10 cellular contexts compared by ENCODE assay signal in the genomic region with DNA sequence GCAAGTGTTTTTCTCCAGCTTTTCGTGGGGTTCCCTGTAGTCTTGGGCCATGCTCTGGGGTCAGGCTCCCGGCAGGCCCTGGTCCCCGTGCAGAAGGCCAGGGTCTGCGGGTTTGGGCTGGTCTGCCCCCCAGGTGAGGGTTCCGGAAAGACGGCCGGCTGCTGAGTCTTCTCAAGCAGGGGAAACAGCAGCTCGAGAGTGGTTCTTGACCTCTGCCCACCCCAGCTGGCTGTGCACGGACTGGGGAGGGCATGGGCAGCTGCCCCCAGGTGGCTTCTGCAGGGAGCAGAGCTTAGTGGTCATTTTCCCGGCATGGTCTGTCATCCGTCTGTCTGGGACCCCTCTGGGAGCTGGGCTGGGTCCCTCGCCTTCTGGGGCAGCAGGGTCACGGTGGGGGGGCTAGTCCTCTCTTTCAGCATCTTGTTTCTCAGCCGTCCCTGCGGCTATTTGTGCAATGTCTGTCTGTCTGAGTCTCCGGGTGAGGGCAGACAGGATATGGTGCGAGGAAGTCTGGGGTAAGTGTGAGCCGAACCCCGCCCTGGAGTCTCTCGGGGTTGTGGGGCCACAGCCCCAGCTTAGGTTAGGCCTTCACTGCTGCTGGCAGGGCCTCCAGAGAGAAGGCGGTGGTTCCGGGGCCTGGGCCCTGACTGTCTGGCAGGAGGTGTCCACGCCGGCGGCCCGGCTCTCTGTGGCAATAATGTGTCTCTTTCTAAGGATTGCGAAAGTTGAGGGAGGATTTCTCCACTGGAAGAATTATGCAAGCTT. TPM values are rescaled to one million over a fixed set of nuclear protein-coding genes. Genes with fewer than 3 reads are reported as not detected.
DNase-seq lines count a peak whose midpoint lies in the region; ATAC-seq and TF ChIP-seq lines count a peak whose summit lies in the region.
"Had no signal": no experiment of that assay in that cellular context is flagged by ENCODE, and none has a peak within 500 bp of the region (broad histone marks: within the 10 kb centered on the region; RNA-seq: fewer than 3 reads in every experiment).

No MANE protein-coding gene starts in this region.

- peaks cover 0 to 83% (median 49%) of the 10 kb centered on the region in 4 donors for H3K4me1 ChIP-seq in right lobe of liver

- peak; percentile 61 for DNase-seq in activated T-cell treated with anti-CD3 and anti-CD28 coated beads for 1 hour (ENCODE audit: low read depth)
- no peak for DNase-seq in activated T-cell treated with anti-CD3 and anti-CD28 coated beads for 4 hours
- DNase-seq in central memory CD4-positive, alpha-beta T cell = peak; percentile 85
- peak; percentile 92 to 96 (median 95) for DNase-seq in right lobe of liver
- peak; percentile 38 for DNase-seq in stimulated activated CD8-positive, alpha-beta memory T cell treated with anti-CD3 and anti-CD28 coated beads, Interleukin-12 subunit alpha, Interleukin-12 subunit beta, amount 100 ng/mL, for 24 hours (ENCODE audit: extremely low read depth)
- no peak for DNase-seq in NAMALWA (ENCODE audit: low spot score)

- no peaks in the 10 kb centered on the region for H3K9me3 ChIP-seq in right lobe of liver

- ATAC-seq in right lobe of liver = peak; percentile 60 to 68 (median 64)
- ATAC-seq in GM21576 (IDR thresholded peaks at IDR 0.05; ENCODE audit: unreplicated experiment) = no peak

- intact Hi-C loops in right lobe of liver (cut with DNase I) = loop anchor here in 1 of 2 donors (5.0 to 10.0 kb wide), 2 partner anchors 37 to 71 kb away; no protein-coding TSS in a partner anchor

- no peaks in the 10 kb centered on the region for H3K27me3 ChIP-seq in right lobe of liver
- H3K27me3 ChIP-seq: cardiac muscle cell had no signal

- 1% methylated on average over 13 of the region's 27 CpGs for WGBS in right lobe of liver (ENCODE audit: insufficient coverage, low coverage, low lambda C conversion rate, missing lambda C conversion rate)

- peak overlapping the region; percentile 43 for H3K4me3 ChIP-seq in WI38 (ENCODE audit: low read depth, low read length)
- peak overlapping the region in 2 of 3 donors; percentile 30 to 67 for H3K4me3 ChIP-seq in right lobe of liver
- H3K4me3 ChIP-seq: cardiac muscle cell had no signal

- H3K36me3 ChIP-seq in right lobe of liver = no peaks in the 10 kb centered on the region
- H3K36me3 ChIP-seq: cardiac muscle cell had no signal

- peak overlapping the region; percentile 68 to 93 (median 68) for H3K27ac ChIP-seq in right lobe of liver
- H3K27ac ChIP-seq: C4-2B, cardiac muscle cell had no signal

- TF ChIP-seq POLR2A in right lobe of liver (IDR thresholded peaks at IDR 0.05) = peak; percentile 76

- TF ChIP-seq CTCF in WI38 (IDR thresholded peaks at IDR 0.05; ENCODE audit: low read depth, low read length) = no peak
- TF ChIP-seq CTCF in right lobe of liver (IDR thresholded peaks at IDR 0.05) = no peak

RNA-seq across cellular contexts. Expression of gene SKI, which starts 6.1 kb away (rescaled TPM):
- 10 to 100 TPM; 23.7 to 84.8 (median 31.4) TPM for total RNA-seq in right lobe of liver

RNA-seq across cellular contexts. Expression of gene FAAP20, which starts 39.6 kb away (rescaled TPM):
- 10 to 100 TPM; 18.9 to 26.0 (median 24.4) TPM for total RNA-seq in right lobe of liver

Comparison
In these comparisons a context has a peak if more than half of its experiments do, and no peak if none do; other contexts are left out.
1. DNase-seq: peak in activated T-cell treated with anti-CD3 and anti-CD28 coated beads for 1 hour (single experiment), central memory CD4-positive, alpha-beta T cell (single experiment), right lobe of liver (3 of 3) and stimulated activated CD8-positive, alpha-beta memory T cell treated with anti-CD3 and anti-CD28 coated beads, Interleukin-12 subunit alpha, Interleukin-12 subunit beta, amount 100 ng/mL, for 24 hours (single experiment); none in activated T-cell treated with anti-CD3 and anti-CD28 coated beads for 4 hours (single experiment) and NAMALWA (single experiment).